Comparison of ENCODE assay signal across 2 cellular contexts in the genomic region with DNA sequence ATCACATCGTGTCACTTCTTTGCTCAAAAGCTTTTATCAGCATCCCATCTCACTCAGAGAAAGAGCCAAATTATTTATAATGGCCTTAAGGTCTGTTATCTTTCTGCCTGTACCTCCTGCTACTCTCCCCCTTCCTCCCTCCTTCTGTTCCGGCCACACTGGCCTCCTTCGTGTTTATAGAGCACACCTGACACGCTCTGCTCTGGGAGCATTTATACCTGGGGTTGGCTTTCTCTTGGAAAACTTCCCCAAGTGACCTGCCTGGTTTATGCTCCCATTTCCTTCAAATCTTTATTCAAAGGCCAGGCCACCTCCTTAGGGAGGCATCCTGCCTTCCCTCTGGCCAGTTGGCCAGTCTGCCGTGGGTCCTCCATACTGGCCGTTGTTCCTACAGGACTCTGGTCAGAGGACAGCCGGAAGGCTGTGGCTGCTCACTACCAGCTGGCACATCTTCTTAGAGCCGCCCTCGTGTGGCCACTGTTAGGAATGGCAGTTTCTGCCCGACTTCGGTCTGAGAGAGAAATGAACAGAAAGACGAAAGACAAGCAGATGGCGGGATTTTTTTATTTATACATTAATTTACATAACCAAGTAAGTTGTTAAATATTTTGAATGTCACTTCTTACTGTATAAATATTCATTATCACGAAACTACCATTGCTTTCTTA.
TF ChIP-seq lines count a peak whose summit lies in the region.

No MANE protein-coding gene starts in this region.

TF ChIP-seq in IMR-90, 13 proteins besides CTCF, POLR2A, EP300 and RAD21:
- no peak for TF ChIP-seq CEBPB (IDR thresholded peaks at IDR 0.05; ENCODE audit: low read depth, low read length)
- no peak for TF ChIP-seq RCOR1 (IDR thresholded peaks at IDR 0.05; ENCODE audit: insufficient replicate concordance, low read length)
- no peak for TF ChIP-seq CHD1 (IDR thresholded peaks at IDR 0.05; ENCODE audit: low read depth, low read length)
- peak; percentile 73 for TF ChIP-seq SMC3 (IDR thresholded peaks at IDR 0.05; ENCODE audit: low read depth, low read length)
- no peak for TF ChIP-seq NFE2L2 (IDR thresholded peaks at IDR 0.05; ENCODE audit: low read depth, low read length)
- no peak for TF ChIP-seq MAFK (IDR thresholded peaks at IDR 0.05; ENCODE audit: low read depth, low read length)
- TF ChIP-seq BHLHE40 (IDR thresholded peaks at IDR 0.05; ENCODE audit: low read depth, low read length) = no peak
TF ChIP-seq in IMR-90: peak in this region for 1.

TF ChIP-seq in SK-N-SH, 30 proteins besides CTCF, POLR2A, EP300 and RAD21 (continued from another document):
- no peak for TF ChIP-seq GABPA (IDR thresholded peaks at IDR 0.05; ENCODE audit: low read depth)
- peak; percentile 45; the same call in 1 of the 2 replicates for TF ChIP-seq TCF12 (IDR thresholded peaks at IDR 0.05)
